11 cellular contexts compared by ENCODE assay signal in the genomic region with DNA sequence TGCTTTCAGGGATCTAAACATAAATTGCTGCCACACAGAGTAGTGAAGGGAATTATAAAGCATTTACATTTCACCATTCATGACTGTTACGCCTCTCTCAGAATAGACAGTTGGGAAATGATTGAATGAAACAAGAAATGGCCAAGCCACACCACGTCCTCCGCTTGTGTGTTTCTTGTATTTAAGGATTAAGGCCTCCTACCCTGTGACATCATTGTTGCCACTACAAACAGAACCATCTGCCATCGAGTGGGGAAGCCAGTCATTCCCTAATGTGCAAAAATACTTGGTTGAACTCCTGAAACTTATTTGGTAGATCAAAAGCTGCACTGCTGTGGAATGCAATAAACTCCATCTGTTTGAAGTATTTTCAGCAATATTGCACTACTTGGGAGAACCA.
A peak's percentile ranks its signal among the peaks of the same experiment; 100 is the strongest.
DNase-seq lines count a peak whose midpoint lies in the region; ATAC-seq and TF ChIP-seq lines count a peak whose summit lies in the region.
"Had no signal": no experiment of that assay in that cellular context is flagged by ENCODE, and none has a peak within 500 bp of the region (broad histone marks: within the 10 kb centered on the region; RNA-seq: fewer than 3 reads in every experiment).

No MANE protein-coding gene starts in this region.

- H3K27me3 ChIP-seq in A673 (replicated peaks; ENCODE audit: insufficient read depth, low read depth, low read length, poor library complexity) (no peaks in the 10 kb centered on the region), left lung (no peaks in the 10 kb centered on the region)

- H3K4me3 ChIP-seq in A673 (ENCODE audit: low read depth, low read length, poor library complexity, severe bottlenecking): no peak overlapping the region
- H3K4me3 ChIP-seq in astrocyte of the spinal cord (ENCODE audit: low read depth, low read length): no peak overlapping the region
- H3K4me3 ChIP-seq in left lung: no peak overlapping the region

- H3K9me3 ChIP-seq in A673 (ENCODE audit: low read depth, low read length, poor library complexity, severe bottlenecking) (no peaks in the 10 kb centered on the region), left lung (no peaks in the 10 kb centered on the region)

- no TSS peak for BruUV-seq in A673 (replicated peaks; lab: Mats Ljungman, UMichigan)

- POLR2A ChIA-PET in A673 (lab: Charles Lee; ENCODE audit: low non-redundant PET): interaction anchor here (0.6 kb wide), 1 partner anchor 78 kb away, joined by 4 read pairs; no protein-coding TSS in a partner anchor

- peaks cover 30% of the 10 kb centered on the region for H3K4me1 ChIP-seq in A673 (ENCODE audit: insufficient read depth, low read length, poor library complexity, severe bottlenecking)
- peaks cover 7 to 12% of the 10 kb centered on the region in 2 donors for H3K4me1 ChIP-seq in left lung

- H3K36me3 ChIP-seq in A673 (ENCODE audit: insufficient read depth, low read length, poor library complexity, severe bottlenecking): no peaks in the 10 kb centered on the region
- H3K36me3 ChIP-seq in left lung: no peaks in the 10 kb centered on the region

- DNase-seq in A673 (ENCODE audit: low spot score) (peak; percentile 63), HFFc6 (peak; percentile 37), astrocyte of the spinal cord (ENCODE audit: low read depth, low spot score) (peak; percentile 73), left lung (no peak), NCI-H510A treated with DMSO at 0.1 percent for 48 hours (lab: John Stamatoyannopoulos, UW) (no peak), NAMALWA (ENCODE audit: low spot score) (no peak)
- no peak for DNase-seq in activated CD4-positive, alpha-beta T cell treated with anti-CD3 and anti-CD28 coated beads for 48 hours
- DNase-seq: KBM-7 had no signal

- CTCF ChIA-PET in A673 (lab: Charles Lee): no interaction called here

- ATAC-seq in left lung (no peak), GM21367 (IDR thresholded peaks at IDR 0.05; ENCODE audit: unreplicated experiment) (no peak)
- ATAC-seq: left lobe of liver had no signal

- peak overlapping the region; percentile 65 for H3K27ac ChIP-seq in A673 (ENCODE audit: low read depth, low read length, poor library complexity, severe bottlenecking)
- H3K27ac ChIP-seq in left lung: peak overlapping the region; percentile 74 to 80

- in situ Hi-C loops in astrocyte of the spinal cord (cut with HindIII; ENCODE audit: low sequenced_read_pairs): no loop called here

- intact Hi-C loops in A673 (cut with micrococcal nuclease; ENCODE audit: unreplicated experiment): no loop called here
- intact Hi-C loops in left lung (cut with DNase I): no loop called here

- H3K27me3 Mint-ChIP-seq in HFFc6 (ENCODE audit: insufficient read depth): no peaks in the 10 kb centered on the region; the same call in 1 of the 2 replicates

- TF ChIP-seq CTCF in A673 (conservative IDR thresholded peaks at IDR 0.05; ENCODE audit: low read depth, low read length) (no peak), HFFc6 (IDR thresholded peaks at IDR 0.05) (no peak), astrocyte of the spinal cord (IDR thresholded peaks at IDR 0.05; ENCODE audit: low read depth, low read length) (no peak), left lung (IDR thresholded peaks at IDR 0.05) (no peak)

- no peaks in the 10 kb centered on the region for H3K36me3 Mint-ChIP-seq in HFFc6 (ENCODE audit: low read depth)

- peaks cover 17% of the 10 kb centered on the region for H3K4me1 Mint-ChIP-seq in HFFc6 (ENCODE audit: low read depth)
- H3K4me1 Mint-ChIP-seq: endodermal cell had no signal

- H3K27ac Mint-ChIP-seq in HFFc6: no peak overlapping the region
- H3K27ac Mint-ChIP-seq: endodermal cell had no signal

- H3K9me3 Mint-ChIP-seq in HFFc6: no peaks in the 10 kb centered on the region

- no peak overlapping the region for H3K4me3 Mint-ChIP-seq in HFFc6
- H3K4me3 Mint-ChIP-seq: endodermal cell had no signal

Comparison
In these comparisons a context has a peak if more than half of its experiments do, and no peak if none do; other contexts are left out.
1. DNase-seq: peak in A673 (single experiment), HFFc6 (single experiment) and astrocyte of the spinal cord (single experiment); none in left lung (0 of 2), NCI-H510A treated with DMSO at 0.1 percent for 48 hours (single experiment), NAMALWA (single experiment) and activated CD4-positive, alpha-beta T cell treated with anti-CD3 and anti-CD28 coated beads for 48 hours (single experiment).